Comparison of ENCODE assay signal across 8 cellular contexts in genomic region chr1:35557118-35557610, GRCh38. TPM values are rescaled to one million over a fixed set of nuclear protein-coding genes. Genes with fewer than 3 reads are reported as not detected.
DNase-seq lines count a peak whose midpoint lies in the region; ATAC-seq and TF ChIP-seq lines count a peak whose summit lies in the region.

Gene KIAA0319L (minus strand): TSS chr1:35557403. CDS start chr1:35554491, 2,912 bp downstream.

- peak; percentile 79 for ATAC-seq in GM21723 (IDR thresholded peaks at IDR 0.05; ENCODE audit: unreplicated experiment)
- ATAC-seq in right lobe of liver = peak; percentile 78 to 90 (median 86)

- intact Hi-C loops in right lobe of liver (cut with DNase I) = no loop called here

- TF ChIP-seq POLR2A in right lobe of liver (IDR thresholded peaks at IDR 0.05) = peak; percentile 79

- H3K4me3 ChIP-seq in SJCRH30 = peak within 1 kb of the TSS; percentile 89
- H3K4me3 ChIP-seq in right lobe of liver = peak within 1 kb of the TSS; percentile 93 to 98 (median 96)
- peak within 1 kb of the TSS; percentile 86 to 98 (median 93) for H3K4me3 ChIP-seq in subcutaneous abdominal adipose tissue (ENCODE audit: low read depth in 1 of 5, low read length in 5 of 5)

- DNase-seq in activated T-cell treated with anti-CD3 and anti-CD28 coated beads, Interleukin-2, amount 50 U/mL, for 24 hours = no peak
- DNase-seq in activated T-cell treated with anti-CD3 and anti-CD28 coated beads, Interleukin-2, amount 50 U/mL, for 1 hour = no peak
- DNase-seq in HuH-7.5 (ENCODE audit: low spot score) (peak; percentile 84), SJCRH30 (peak; percentile 70 to 76), dermis microvascular lymphatic vessel endothelial cell (ENCODE audit: low read depth in 2 of 2) (peak in 1 of 2 donors; percentile 66), right lobe of liver (peak; percentile 92 to 94 (median 93))

- no peaks in the 10 kb centered on the region for H3K9me3 Mint-ChIP-seq in activated T-cell treated with anti-CD3 and anti-CD28 coated beads, Interleukin-2, amount 50 U/mL, for 24 hours

- H3K4me1 ChIP-seq in SJCRH30 (peaks cover 15% of the 10 kb centered on the region), right lobe of liver (peaks cover 0 to 47% (median 18%) of the 10 kb centered on the region in 4 donors), subcutaneous abdominal adipose tissue (ENCODE audit: control insufficient read depth in 5 of 5, insufficient read depth in 5 of 5, low read length in 5 of 5) (peaks cover 2 to 49% (median 43%) of the 10 kb centered on the region in 5 donors)

- peak within 1 kb of the TSS; percentile 98 for H3K27ac Mint-ChIP-seq in activated T-cell treated with anti-CD3 and anti-CD28 coated beads, Interleukin-2, amount 50 U/mL, for 24 hours

- H3K27ac ChIP-seq in SJCRH30 (peak within 1 kb of the TSS; percentile 91), right lobe of liver (peak within 1 kb of the TSS; percentile 87 to 95 (median 93)), subcutaneous abdominal adipose tissue (ENCODE audit: low read depth, low read length) (peak within 1 kb of the TSS; percentile 84)

- no peaks in the 10 kb centered on the region for H3K27me3 ChIP-seq in SJCRH30
- no peaks in the 10 kb centered on the region for H3K27me3 ChIP-seq in right lobe of liver
- no peaks in the 10 kb centered on the region for H3K27me3 ChIP-seq in subcutaneous abdominal adipose tissue (ENCODE audit: control insufficient read depth in 5 of 5, insufficient read depth in 4 of 5, low read length in 5 of 5)

- H3K36me3 ChIP-seq in SJCRH30 (peaks cover 4% of the 10 kb centered on the region), right lobe of liver (peaks cover 0 to 15% (median 3%) of the 10 kb centered on the region in 4 donors), subcutaneous abdominal adipose tissue (ENCODE audit: control insufficient read depth in 5 of 5, insufficient read depth in 5 of 5, low read length in 5 of 5) (peaks cover 0 to 26% (median 8%) of the 10 kb centered on the region in 5 donors)

- WGBS in right lobe of liver (ENCODE audit: insufficient coverage, low coverage, low lambda C conversion rate, missing lambda C conversion rate) = no CpG with 5 or more reads among the region's 39 CpGs

- H3K9me3 ChIP-seq in SJCRH30 (replicated peaks) = no peaks in the 10 kb centered on the region
- H3K9me3 ChIP-seq in right lobe of liver = no peaks in the 10 kb centered on the region
- H3K9me3 ChIP-seq in subcutaneous abdominal adipose tissue (ENCODE audit: control insufficient read depth in 5 of 5, low read length in 5 of 5) = no peaks in the 10 kb centered on the region

- H3K36me3 Mint-ChIP-seq in activated T-cell treated with anti-CD3 and anti-CD28 coated beads, Interleukin-2, amount 50 U/mL, for 24 hours (ENCODE audit: low read depth) = peaks cover 63% of the 10 kb centered on the region

- peaks cover 66% of the 10 kb centered on the region for H3K4me1 Mint-ChIP-seq in activated T-cell treated with anti-CD3 and anti-CD28 coated beads, Interleukin-2, amount 50 U/mL, for 24 hours (ENCODE audit: low read depth)

- H3K27me3 Mint-ChIP-seq in activated T-cell treated with anti-CD3 and anti-CD28 coated beads, Interleukin-2, amount 50 U/mL, for 24 hours = no peaks in the 10 kb centered on the region

- H3K4me3 Mint-ChIP-seq in activated T-cell treated with anti-CD3 and anti-CD28 coated beads, Interleukin-2, amount 50 U/mL, for 24 hours = peak within 1 kb of the TSS; percentile 96

- no peak for TF ChIP-seq CTCF in right lobe of liver (IDR thresholded peaks at IDR 0.05)

- peak within 1 kb of the TSS; percentile 63 to 96 (median 89) for H3K9ac ChIP-seq in subcutaneous abdominal adipose tissue (ENCODE audit: low read length in 5 of 5)

RNA-seq across cellular contexts. Expression of gene KIAA0319L, which starts in this region (rescaled TPM):
- 25.4 and 29.9 TPM in 2 replicates for total RNA-seq in SJCRH30 (2014; rRNA removed; shearing (Covaris generic))
- total RNA-seq in dermis microvascular lymphatic vessel endothelial cell (24.1 and 42.5 TPM in 2 replicates), right lobe of liver (10 to 100 TPM; 35.3 to 84.9 (median 54.3) TPM)

Comparison
In these comparisons a context has a peak if more than half of its experiments do, and no peak if none do; other contexts are left out.
1. DNase-seq: peak in HuH-7.5 (single experiment), SJCRH30 (2 of 2) and right lobe of liver (3 of 3); none in activated T-cell treated with anti-CD3 and anti-CD28 coated beads, Interleukin-2, amount 50 U/mL, for 24 hours (single experiment) and activated T-cell treated with anti-CD3 and anti-CD28 coated beads, Interleukin-2, amount 50 U/mL, for 1 hour (single experiment).
2. Peak in every context shown above with its lines, with median percentiles within 50 percentile points of each other: H3K27ac ChIP-seq and H3K4me3 ChIP-seq.